In the genomic region with DNA sequence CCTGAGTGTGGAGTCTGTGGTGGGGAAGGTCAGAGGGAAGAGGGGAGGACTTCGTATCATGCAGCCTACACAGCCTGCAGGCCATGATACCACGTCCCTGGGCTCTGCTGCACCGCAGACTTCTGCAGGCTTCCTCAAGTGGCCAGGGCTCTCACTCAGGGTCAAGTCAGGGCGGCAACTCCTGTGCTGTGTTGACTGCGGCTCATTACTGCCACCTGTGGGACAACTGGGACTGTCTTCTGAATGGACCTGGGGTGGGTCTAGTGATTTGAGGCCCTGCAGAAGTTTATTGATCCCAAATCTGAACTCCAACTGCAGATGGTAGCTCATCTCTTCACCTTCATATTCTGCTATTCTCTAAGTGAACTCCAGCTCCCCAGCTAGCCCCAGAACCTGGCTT, we compare ENCODE assay signal across 9 cellular contexts.
DNase-seq lines count a peak whose midpoint lies in the region; ATAC-seq, FAIRE-seq and TF ChIP-seq lines count a peak whose summit lies in the region.
"Had no signal": no experiment of that assay in that cellular context is flagged by ENCODE, and none has a peak within 500 bp of the region (broad histone marks: within the 10 kb centered on the region; RNA-seq: fewer than 3 reads in every experiment).

No MANE protein-coding gene starts in this region.

- H3K14ac ChIP-seq in H1 (ENCODE audit: insufficient read length), result no peak overlapping the region
- no peak overlapping the region for H3K14ac ChIP-seq in trophoblast cell (ENCODE audit: low read length)

- ATAC-seq in GM18867 (IDR thresholded peaks at IDR 0.05; ENCODE audit: unreplicated experiment), result peak; percentile 87
- peak; percentile 84 for ATAC-seq in HG03159 (IDR thresholded peaks at IDR 0.05; ENCODE audit: unreplicated experiment)
- ATAC-seq in HG03378 (IDR thresholded peaks at IDR 0.05; ENCODE audit: unreplicated experiment), result no peak

- H4K20me1 ChIP-seq in H1 (replicated peaks in 1 of 2; ENCODE audit: control insufficient read depth in 1 of 2, insufficient read depth in 2 of 2, low read length in 2 of 2), result no peaks in the 10 kb centered on the region

- H3K4me1 ChIP-seq in H1 (replicated peaks in 1 of 4; ENCODE audit: control insufficient read depth in 3 of 4, insufficient read depth in 4 of 4, low read length in 3 of 4) (peaks cover 0 to 9% (median 0%) of the 10 kb centered on the region in 4 experiments; a peak in 4 of 7 replicates), trophoblast cell (ENCODE audit: control insufficient read depth in 1 of 2, insufficient read depth in 2 of 2, low read length in 2 of 2) (no peaks in the 10 kb centered on the region)

- peak; percentile 84 for FAIRE-seq in H1 (lab: Jason Lieb, UNC)

- H3K9me3 ChIP-seq in AG04450 (ENCODE audit: control insufficient read depth, insufficient read depth, low read length), result no peaks in the 10 kb centered on the region; the same call in 1 of the 2 replicates
- H3K9me3 ChIP-seq in H1 (ENCODE audit: insufficient read depth in 2 of 2, low read depth in 1 of 2, low read length in 1 of 2), result no peaks in the 10 kb centered on the region
- no peaks in the 10 kb centered on the region for H3K9me3 ChIP-seq in trophoblast cell (ENCODE audit: insufficient read depth, low read depth, low read length)

- WGBS in H1 (ENCODE audit: extremely low coverage in 1 of 2, insufficient coverage in 1 of 2, insufficient read length in 1 of 2, insufficient replicate concordance in 2 of 2, low coverage in 1 of 2, low lambda C conversion rate in 2 of 2, missing lambda C conversion rate in 1 of 2), 2 experiments, result 78% methylated on average over 5 of the region's 5 CpGs; no CpG with 5 or more reads in 1 of the 2 experiments
- WGBS in trophoblast cell (ENCODE audit: extremely low coverage, insufficient coverage, insufficient read length), result no CpG with 5 or more reads among the region's 5 CpGs

- in situ Hi-C loops in SK-MEL-5 (cut with HindIII; ENCODE audit: low pct_unique_long_range_greater_than_20kb, low sequenced_read_pairs), result no loop called here

- H3K79me2 ChIP-seq in H1 (ENCODE audit: control insufficient read depth in 1 of 2, insufficient read depth in 2 of 2, low read length in 2 of 2) (no peaks in the 10 kb centered on the region), trophoblast cell (ENCODE audit: control insufficient read depth, insufficient read depth, low read length, poor library complexity) (no peaks in the 10 kb centered on the region)

- H4K12ac ChIP-seq in trophoblast cell (ENCODE audit: low read depth, low read length), result no peak overlapping the region

- TF ChIP-seq POLR2A in H1 (IDR thresholded peaks at IDR 0.05; ENCODE audit: control extremely low read depth in 1 of 2, low read depth in 2 of 2, low read length in 2 of 2), result no peak

- H3K9ac ChIP-seq in H1 (replicated peaks in 1 of 4; ENCODE audit: extremely low read depth in 1 of 4, low read depth in 3 of 4, low read length in 3 of 4) (no peak overlapping the region), trophoblast cell (ENCODE audit: low read length) (no peak overlapping the region)

- H2BK20ac ChIP-seq in H1 (ENCODE audit: low read length), result no peak overlapping the region

- peak overlapping the region; percentile 14; the same call in 1 of the 2 replicates for H2BK5ac ChIP-seq in H1 (ENCODE audit: low read depth, low read length)
- no peak overlapping the region for H2BK5ac ChIP-seq in trophoblast cell (ENCODE audit: low read depth, low read length, poor library complexity)

- no peak for TF ChIP-seq EP300 in H1 (IDR thresholded peaks at IDR 0.05; ENCODE audit: borderline replicate concordance in 1 of 2, low read depth in 2 of 2, low read length in 2 of 2)

- H4K91ac ChIP-seq in H1 (replicated peaks; ENCODE audit: insufficient read length, low read length) (no peak overlapping the region), trophoblast cell (ENCODE audit: low read depth, low read length) (no peak overlapping the region)

- H2AK5ac ChIP-seq in H1 (ENCODE audit: low read depth, low read length) (no peak overlapping the region), trophoblast cell (ENCODE audit: low read length) (no peak overlapping the region)

- POLR2A ChIA-PET in AG04450 (lab: Yijun Ruan, JAX) (no interaction called here), H1 (lab: Charles Lee; ENCODE audit: partially characterized antibody) (no interaction called here)

- H3K18ac ChIP-seq in H1 (ENCODE audit: extremely low read depth, low read length) (no peak overlapping the region), trophoblast cell (ENCODE audit: low read length) (no peak overlapping the region)

- H4K5ac ChIP-seq in H1 (ENCODE audit: insufficient read length, low read depth, low read length), result no peak overlapping the region

- no peak overlapping the region for H3K56ac ChIP-seq in H1 (replicated peaks; ENCODE audit: insufficient read length, low read depth, low read length)

- H2BK15ac ChIP-seq in H1 (ENCODE audit: low read length), result no peak overlapping the region

- no peak overlapping the region for H2AFZ ChIP-seq in H1 (ENCODE audit: low read length)
- no peak overlapping the region for H2AFZ ChIP-seq in trophoblast cell (ENCODE audit: insufficient read depth, low read length, poor library complexity)

- no peaks in the 10 kb centered on the region for H3K36me3 ChIP-seq in H1 (ENCODE audit: control insufficient read depth in 2 of 4, insufficient read depth in 4 of 4, low read length in 3 of 4)
- peaks cover 3 to 4% of the 10 kb centered on the region in 2 experiments for H3K36me3 ChIP-seq in trophoblast cell (ENCODE audit: control insufficient read depth in 1 of 2, insufficient read depth in 2 of 2, low read length in 2 of 2)

- no peak overlapping the region for H4K8ac ChIP-seq in H1 (ENCODE audit: extremely low read depth, insufficient read depth, low read length)
- H4K8ac ChIP-seq in trophoblast cell (ENCODE audit: low read depth, low read length), result no peak overlapping the region

- H2BK12ac ChIP-seq in H1 (ENCODE audit: low read depth, low read length) (no peak overlapping the region), trophoblast cell (ENCODE audit: low read length) (no peak overlapping the region)

- H3K4me2 ChIP-seq in H1 (ENCODE audit: insufficient read depth in 1 of 2, low read depth in 2 of 2, low read length in 2 of 2) (no peak overlapping the region), trophoblast cell (ENCODE audit: low read length) (no peak overlapping the region)

- peak; percentile 37 to 47; a peak in 3 of 4 replicates for TF ChIP-seq RAD21 in H1 (IDR thresholded peaks at IDR 0.05 in 1 of 2, conservative IDR thresholded peaks at IDR 0.05 in 1 of 2; ENCODE audit: low read depth in 2 of 2, low read length in 2 of 2)

- H3K4me3 ChIP-seq in AG04450 (ENCODE audit: low read depth, low read length), result no peak overlapping the region
- no peak overlapping the region for H3K4me3 ChIP-seq in H1 (ENCODE audit: extremely low read depth in 1 of 4, insufficient read depth in 2 of 4, low read depth in 3 of 4, low read length in 4 of 4)
- H3K4me3 ChIP-seq in trophoblast cell (ENCODE audit: low read depth, low read length), result no peak overlapping the region

- no peak for DNase-seq in AG04450 (ENCODE audit: low read depth, low spot score)
- DNase-seq in SK-MEL-5 (ENCODE audit: low read depth, low spot score), result peak; percentile 70
- peak; percentile 27 to 77 for DNase-seq in H1 (ENCODE audit: low read depth in 1 of 2, low spot score in 2 of 2)
- peak; percentile 57 to 79 for DNase-seq in trophoblast cell
- no peak for DNase-seq in central memory CD4-positive, alpha-beta T cell

- H2BK120ac ChIP-seq in H1 (replicated peaks; ENCODE audit: low read depth, low read length), result no peak overlapping the region
- no peak overlapping the region for H2BK120ac ChIP-seq in trophoblast cell (ENCODE audit: insufficient read depth, low read length, poor library complexity)

- TF ChIP-seq CTCF in AG04450 (IDR thresholded peaks at IDR 0.05; ENCODE audit: low read depth, low read length), result peak; percentile 23; the same call in 1 of the 2 replicates
- TF ChIP-seq CTCF in H1 (IDR thresholded peaks at IDR 0.05; ENCODE audit: control extremely low read depth in 1 of 3, insufficient read depth in 1 of 3, low read depth in 1 of 3, low read length in 3 of 3), result peak; percentile 71 to 80 (median 78)

- H3K27ac ChIP-seq in AG04450 (ENCODE audit: low read depth, low read length), result peak overlapping the region; percentile 3
- H3K27ac ChIP-seq in H1 (ENCODE audit: low read depth, low read length), result no peak overlapping the region
- H3K27ac ChIP-seq in trophoblast cell (ENCODE audit: low read depth, low read length), result no peak overlapping the region
- H3K27ac ChIP-seq: epithelial cell of prostate had no signal

- H3K23ac ChIP-seq in H1 (ENCODE audit: insufficient read length), result no peak overlapping the region
- H3K23ac ChIP-seq in trophoblast cell (ENCODE audit: low read length), result no peak overlapping the region

- no peaks in the 10 kb centered on the region for H3K27me3 ChIP-seq in AG04450 (ENCODE audit: control insufficient read depth, insufficient read depth, low read length)
- H3K27me3 ChIP-seq in H1 (replicated peaks in 1 of 4; ENCODE audit: control insufficient read depth in 3 of 4, extremely low read depth in 1 of 4, insufficient read depth in 3 of 4, low read length in 3 of 4), result no peaks in the 10 kb centered on the region
- no peaks in the 10 kb centered on the region for H3K27me3 ChIP-seq in trophoblast cell (ENCODE audit: insufficient read depth, low read length)

- H3K23me2 ChIP-seq in H1 (ENCODE audit: low read depth, low read length), result no peaks in the 10 kb centered on the region

- H3K4ac ChIP-seq in H1 (replicated peaks; ENCODE audit: insufficient read length, low read depth, low read length) (no peak overlapping the region), trophoblast cell (ENCODE audit: low read depth, low read length) (no peak overlapping the region)

- CTCF ChIA-PET in AG04450 (lab: Charles Lee), result interaction anchor here (1.1 to 2.4 kb wide), 4 partner anchors 9 to 60 kb away, joined by 6 to 10 read pairs (median 9); no protein-coding TSS in a partner anchor
- CTCF ChIA-PET in H1 (lab: Charles Lee; ENCODE audit: partially characterized antibody), result interaction anchor here (0.6 to 14.6 kb wide), 18 partner anchors 5 to 579 kb away, joined by 3 to 224 read pairs (median 4); no protein-coding TSS in a partner anchor

- no peaks in the 10 kb centered on the region for H3K79me1 ChIP-seq in H1 (ENCODE audit: low read depth, low read length)
- no peaks in the 10 kb centered on the region for H3K79me1 ChIP-seq in trophoblast cell (ENCODE audit: low read length)

TF ChIP-seq in H1, 55 proteins besides CTCF, POLR2A, EP300 and RAD21 (continues in another document):
- TF ChIP-seq SRF (IDR thresholded peaks at IDR 0.05; ENCODE audit: low read depth, low read length) (no peak), JUN (IDR thresholded peaks at IDR 0.05; ENCODE audit: low read depth, low read length) (no peak), TAF7 (optimal IDR thresholded peaks at IDR 0.05; ENCODE audit: borderline replicate concordance, low read depth, low read length) (no peak), KDM1A (IDR thresholded peaks at IDR 0.05; ENCODE audit: borderline replicate concordance, low read length) (0 out of 2 replicates have a peak, but pooled peaks have one; percentile 30), GABPA (IDR thresholded peaks at IDR 0.05; ENCODE audit: borderline replicate concordance, insufficient read depth, low read length) (no peak)

Comparison
In these comparisons a context has a peak if more than half of its experiments do, and no peak if none do; other contexts are left out.
1. DNase-seq: peak in SK-MEL-5 (single experiment), H1 (2 of 2) and trophoblast cell (2 of 2); none in AG04450 (single experiment) and central memory CD4-positive, alpha-beta T cell (single experiment).